In genomic region chr13:46051958-46052313, GRCh38 we compare ENCODE assay signal across 8 cellular contexts. TPM values are rescaled to one million over a fixed set of nuclear protein-coding genes. Genes with fewer than 3 reads are reported as not detected.
DNase-seq lines count a peak whose midpoint lies in the region; ATAC-seq, FAIRE-seq and TF ChIP-seq lines count a peak whose summit lies in the region.

No MANE protein-coding gene starts in this region.

- peak overlapping the region; percentile 88 for H2AFZ ChIP-seq in astrocyte (ENCODE audit: low read depth, low read length)

- TF ChIP-seq CTCF in astrocyte (IDR thresholded peaks at IDR 0.05; ENCODE audit: insufficient read depth, low read depth, low read length) = no peak

- H3K27me3 ChIP-seq in CD8-positive, alpha-beta memory T cell (ENCODE audit: insufficient read depth, low read length, poor library complexity, severe bottlenecking) = no peaks in the 10 kb centered on the region
- H3K27me3 ChIP-seq in astrocyte (ENCODE audit: insufficient read depth, low read length) (no peaks in the 10 kb centered on the region), thymus (ENCODE audit: control insufficient read depth, insufficient read depth) (no peaks in the 10 kb centered on the region)

- CTCF ChIA-PET in CD8-positive, alpha-beta memory T cell (lab: Charles Lee) = interaction anchor here (0.7 to 1.4 kb wide), 4 partner anchors 9 to 86 kb away, joined by 3 read pairs; no protein-coding TSS in a partner anchor

- peaks cover 21% of the 10 kb centered on the region for H4K20me1 ChIP-seq in astrocyte (ENCODE audit: insufficient read depth, low read length)

- peak overlapping the region; percentile 72 for H3K4me3 ChIP-seq in CD8-positive, alpha-beta memory T cell (ENCODE audit: low read length)
- peak overlapping the region; percentile 90 for H3K4me3 ChIP-seq in astrocyte (ENCODE audit: insufficient read depth, low read depth, low read length)
- H3K4me3 ChIP-seq in thymus (ENCODE audit: low read length) = peak overlapping the region; percentile 90

- H3K36me3 Mint-ChIP-seq in CD8-positive, alpha-beta memory T cell = peaks cover 0 to 15% (median 3%) of the 10 kb centered on the region in 3 donors
- no peaks in the 10 kb centered on the region for H3K36me3 Mint-ChIP-seq in astrocyte (ENCODE audit: low read depth, unreplicated experiment)

- H3K27me3 Mint-ChIP-seq in CD8-positive, alpha-beta memory T cell = peaks cover 10 to 13% of the 10 kb centered on the region in 2 donors
- H3K27me3 Mint-ChIP-seq in astrocyte (ENCODE audit: low read depth, unreplicated experiment) = no peaks in the 10 kb centered on the region

- H3K9ac ChIP-seq in astrocyte (ENCODE audit: low read length) = peak overlapping the region; percentile 96

- 1% methylated on average over 7 of the region's 7 CpGs for WGBS in thymus

- peak overlapping the region; percentile 97 for H3K4me2 ChIP-seq in astrocyte (ENCODE audit: low read length)

- no peaks in the 10 kb centered on the region for H3K36me3 ChIP-seq in CD8-positive, alpha-beta memory T cell (ENCODE audit: insufficient read depth, low read length)
- H3K36me3 ChIP-seq in astrocyte (ENCODE audit: insufficient read depth, low read length) (no peaks in the 10 kb centered on the region), thymus (ENCODE audit: control insufficient read depth, insufficient read depth) (no peaks in the 10 kb centered on the region)

- no peak for DNase-seq in CD8-positive, alpha-beta memory T cell
- DNase-seq in astrocyte (ENCODE audit: low read depth) (no peak), left lobe of liver (ENCODE audit: low spot score) (no peak), frontal cortex (ENCODE audit: low spot score in 2 of 2) (no peak), NCI-H2196 (lab: John Stamatoyannopoulos, UW; ENCODE audit: unreplicated experiment) (no peak)

- H3K4me3 Mint-ChIP-seq in CD8-positive, alpha-beta memory T cell = peak overlapping the region; percentile 86 to 96 (median 91)
- H3K4me3 Mint-ChIP-seq in astrocyte (ENCODE audit: unreplicated experiment) = peak overlapping the region; percentile 90

- H3K9me3 Mint-ChIP-seq in CD8-positive, alpha-beta memory T cell = peaks cover 0 to 2% (median 0%) of the 10 kb centered on the region in 5 donors
- no peaks in the 10 kb centered on the region for H3K9me3 Mint-ChIP-seq in astrocyte (ENCODE audit: unreplicated experiment)

- H3K27ac ChIP-seq in CD8-positive, alpha-beta memory T cell (ENCODE audit: low read depth, low read length) = peak overlapping the region; percentile 89
- H3K27ac ChIP-seq in astrocyte (ENCODE audit: low read depth, low read length) = peak overlapping the region; percentile 92
- H3K27ac ChIP-seq in thymus (ENCODE audit: low read depth) = peak overlapping the region; percentile 100

- H3K79me2 ChIP-seq in astrocyte (ENCODE audit: insufficient read depth, low read length) = peaks cover 53% of the 10 kb centered on the region

- ATAC-seq in HG03064 (IDR thresholded peaks at IDR 0.05; ENCODE audit: low read depth, unreplicated experiment) (peak; percentile 16), left lobe of liver (peak; percentile 22), HG03565 (IDR thresholded peaks at IDR 0.05; ENCODE audit: unreplicated experiment) (no peak)

- POLR2A ChIA-PET in CD8-positive, alpha-beta memory T cell (lab: Charles Lee) = interaction anchor here (0.6 to 1.5 kb wide), 6 partner anchors 119 to 587 kb away, joined by 3 to 6 read pairs (median 3); partner anchors contain the start of gene COG3

- H3K9me3 ChIP-seq in CD8-positive, alpha-beta memory T cell (ENCODE audit: low read length) = no peaks in the 10 kb centered on the region
- no peaks in the 10 kb centered on the region for H3K9me3 ChIP-seq in astrocyte (ENCODE audit: insufficient read depth, low read depth, low read length)
- H3K9me3 ChIP-seq in thymus (ENCODE audit: control insufficient read depth) = no peaks in the 10 kb centered on the region

- peak overlapping the region; percentile 95 to 99 (median 96) for H3K27ac Mint-ChIP-seq in CD8-positive, alpha-beta memory T cell
- H3K27ac Mint-ChIP-seq in astrocyte (ENCODE audit: unreplicated experiment) = peak overlapping the region; percentile 93

- peaks cover 45 to 60% (median 58%) of the 10 kb centered on the region in 3 donors for H3K4me1 Mint-ChIP-seq in CD8-positive, alpha-beta memory T cell
- peaks cover 12% of the 10 kb centered on the region for H3K4me1 Mint-ChIP-seq in astrocyte (ENCODE audit: low read depth, unreplicated experiment)

- H3K4me1 ChIP-seq in CD8-positive, alpha-beta memory T cell (ENCODE audit: insufficient read depth, low read length) = peaks cover 30% of the 10 kb centered on the region
- H3K4me1 ChIP-seq in astrocyte (ENCODE audit: insufficient read depth, low read length) (peaks cover 4% of the 10 kb centered on the region), thymus (ENCODE audit: control insufficient read depth, insufficient read depth, low read length) (peaks cover 5% of the 10 kb centered on the region)

- no peak for FAIRE-seq in astrocyte (lab: Jason Lieb, UNC)
- no peak for FAIRE-seq in frontal cortex (lab: Jason Lieb, UNC)

RNA-seq across cellular contexts. Expression of gene ZC3H13, which starts 0.6 kb away (rescaled TPM):
- total RNA-seq in CD8-positive, alpha-beta memory T cell = 10 to 100 TPM; 45.1 to 49.4 TPM
- polyA plus RNA-seq in CD8-positive, alpha-beta memory T cell = 62.4 TPM
- total RNA-seq in astrocyte = 39.6 and 40.8 TPM in 2 replicates
- 46.7 TPM for total RNA-seq in left lobe of liver
- polyA plus RNA-seq in thymus = 19.8 TPM
- 36.3 TPM for total RNA-seq in frontal cortex

RNA-seq across cellular contexts. Expression of gene CPB2, which starts 52.9 kb away (rescaled TPM):
- not detected for total RNA-seq in CD8-positive, alpha-beta memory T cell
- polyA plus RNA-seq in CD8-positive, alpha-beta memory T cell = not detected
- total RNA-seq in astrocyte (not detected in 2 replicates), left lobe of liver (607 TPM), frontal cortex (not detected)
- 0.16 TPM for polyA plus RNA-seq in thymus

Comparison
In these comparisons a context has a peak if more than half of its experiments do, and no peak if none do; other contexts are left out.
1. RNA of gene CPB2, which starts 52.9 kb away (total RNA-seq): 607 TPM in left lobe of liver (single experiment); not detected in astrocyte, not detected in CD8-positive, alpha-beta memory T cell and not detected in frontal cortex (single experiment); every median in the first group is over 100 times any median in the second.
2. Peak in every context shown above with its lines, with median percentiles within 50 percentile points of each other: H3K27ac ChIP-seq and H3K4me3 ChIP-seq.